In genomic region chr2:181818826-181819225, GRCh38 we compare ENCODE assay signal across 26 cellular contexts.
DNase-seq lines count a peak whose midpoint lies in the region; ATAC-seq, FAIRE-seq and TF ChIP-seq lines count a peak whose summit lies in the region.
"Had no signal": no experiment of that assay in that cellular context is flagged by ENCODE, and none has a peak within 500 bp of the region (broad histone marks: within the 10 kb centered on the region; RNA-seq: fewer than 3 reads in every experiment).

No MANE protein-coding gene starts in this region.

- CTCF ChIA-PET in activated naive CD4-positive, alpha-beta T cell treated with anti-CD3 and anti-CD28 coated beads for 36 hours (lab: Charles Lee) = no interaction called here

- no peaks in the 10 kb centered on the region for H3K9me1 ChIP-seq in keratinocyte (ENCODE audit: control insufficient read depth, extremely low read depth, insufficient read depth, low read length)

- dilution Hi-C loops in keratinocyte (cut with MboI; ENCODE audit: extremely low pct_ligation_motif_present, low sequenced_read_pairs) = no loop called here

- no peak for TF ChIP-seq CTCF in body of pancreas (IDR thresholded peaks at IDR 0.05)
- TF ChIP-seq CTCF in keratinocyte (optimal IDR thresholded peaks at IDR 0.05 in 1 of 3, IDR thresholded peaks at IDR 0.05 in 1 of 3, conservative IDR thresholded peaks at IDR 0.05 in 1 of 3; ENCODE audit: extremely low read depth in 1 of 3, insufficient read depth in 2 of 3, low read length in 3 of 3) = no peak
- no peak for TF ChIP-seq CTCF in smooth muscle cell (IDR thresholded peaks at IDR 0.05; ENCODE audit: borderline replicate concordance, insufficient read depth, poor library complexity, severe bottlenecking)

- H3K27ac ChIP-seq in body of pancreas = peak overlapping the region in 3 of 4 donors; percentile 67 to 78 (median 74)
- H3K27ac ChIP-seq in keratinocyte (ENCODE audit: control insufficient read depth, insufficient read depth, low read length) = no peak overlapping the region
- no peak overlapping the region for H3K27ac ChIP-seq in smooth muscle cell (ENCODE audit: low read depth)
- H3K27ac ChIP-seq: PC-9, RWPE1 had no signal

- no peak for ATAC-seq in activated T-cell treated with anti-CD3 and anti-CD28 coated beads, Interleukin-2, amount 50 U/mL, for 72 hours (replicated peaks in 1 of 2)
- no peak for ATAC-seq in body of pancreas
- no peak for ATAC-seq in HG03095 (IDR thresholded peaks at IDR 0.05; ENCODE audit: unreplicated experiment)

- H3K4me1 Mint-ChIP-seq in activated T-cell treated with anti-CD3 and anti-CD28 coated beads, Interleukin-2, amount 50 U/mL, for 72 hours (ENCODE audit: low read depth) = peaks cover 4% of the 10 kb centered on the region
- peaks cover 2% of the 10 kb centered on the region for H3K4me1 Mint-ChIP-seq in activated naive CD4-positive, alpha-beta T cell treated with anti-CD3 and anti-CD28 coated beads for 36 hours (ENCODE audit: low read depth)

- H3K9me3 ChIP-seq in body of pancreas (no peaks in the 10 kb centered on the region), keratinocyte (ENCODE audit: control insufficient read depth, low read depth, low read length) (no peaks in the 10 kb centered on the region), smooth muscle cell (replicated peaks; ENCODE audit: low read depth) (no peaks in the 10 kb centered on the region)
- H3K9me3 ChIP-seq: BE2C had no signal

- no peaks in the 10 kb centered on the region for H3K27me3 ChIP-seq in body of pancreas
- no peaks in the 10 kb centered on the region for H3K27me3 ChIP-seq in keratinocyte (ENCODE audit: control insufficient read depth, extremely low read depth, insufficient read depth, low read length)
- no peaks in the 10 kb centered on the region for H3K27me3 ChIP-seq in smooth muscle cell (ENCODE audit: low read depth)
- H3K27me3 ChIP-seq: BE2C had no signal

- no peak for DNase-seq in activated T-cell treated with anti-CD3 and anti-CD28 coated beads, Interleukin-2, amount 50 U/mL, for 72 hours
- no peak for DNase-seq in activated T-cell treated with anti-CD3 and anti-CD28 coated beads, Interleukin-2, amount 50 U/mL, for 48 hours
- no peak for DNase-seq in body of pancreas
- DNase-seq in keratinocyte (ENCODE audit: low read depth, low spot score) = no peak
- DNase-seq in smooth muscle cell (lab: John Stamatoyannopoulos, UW; ENCODE audit: unreplicated experiment) = no peak
- no peak for DNase-seq in activated naive CD4-positive, alpha-beta T cell treated with anti-CD3 and anti-CD28 coated beads for 36 hours
- no peak for DNase-seq in NCI-H2029 (lab: John Stamatoyannopoulos, UW)
- DNase-seq: 8988T, ACHN, BE2C, Calu3, H7, IMR-90, KG1, NCI-H1048, NCI-H187, NCI-H2171 treated with DMSO at 0.1 percent for 48 hours, NCI-H345, NCI-H524, NCI-H774, PC-9, SHP77 had no signal

- TF ChIP-seq POLR2A in body of pancreas (IDR thresholded peaks at IDR 0.05) = no peak

- H3K9me3 Mint-ChIP-seq in activated T-cell treated with anti-CD3 and anti-CD28 coated beads, Interleukin-2, amount 50 U/mL, for 72 hours = peaks cover 0 to under 1% of the 10 kb centered on the region in 2 donors
- no peaks in the 10 kb centered on the region for H3K9me3 Mint-ChIP-seq in activated naive CD4-positive, alpha-beta T cell treated with anti-CD3 and anti-CD28 coated beads for 36 hours
- H3K9me3 Mint-ChIP-seq: CD14-positive monocyte had no signal

- intact Hi-C loops in body of pancreas (cut with DNase I) = no loop called here
- intact Hi-C loops in activated naive CD4-positive, alpha-beta T cell treated with anti-CD3 and anti-CD28 coated beads for 36 hours (cut with micrococcal nuclease) = no loop called here

- peak overlapping the region; percentile 23 for H2AFZ ChIP-seq in keratinocyte (ENCODE audit: control insufficient read depth, low read length)
- H2AFZ ChIP-seq in smooth muscle cell (ENCODE audit: low read depth) = peak overlapping the region; percentile 23
- H2AFZ ChIP-seq: PC-9 had no signal

- H3K36me3 ChIP-seq in body of pancreas (replicated peaks in 1 of 2; ENCODE audit: insufficient read depth in 1 of 2, low read depth in 2 of 2) = no peaks in the 10 kb centered on the region
- no peaks in the 10 kb centered on the region for H3K36me3 ChIP-seq in keratinocyte (ENCODE audit: control insufficient read depth in 2 of 2, extremely low read depth in 1 of 2, insufficient read depth in 2 of 2, low read length in 2 of 2)
- no peaks in the 10 kb centered on the region for H3K36me3 ChIP-seq in smooth muscle cell (ENCODE audit: low read depth)
- H3K36me3 ChIP-seq: BE2C had no signal

- H3K9ac ChIP-seq in keratinocyte (ENCODE audit: control insufficient read depth, extremely low read depth, insufficient read depth, low read length) (no peak overlapping the region), smooth muscle cell (ENCODE audit: low read depth) (no peak overlapping the region)

- H3K36me3 Mint-ChIP-seq in activated T-cell treated with anti-CD3 and anti-CD28 coated beads, Interleukin-2, amount 50 U/mL, for 72 hours (ENCODE audit: insufficient read depth in 2 of 2) = no peaks in the 10 kb centered on the region
- no peaks in the 10 kb centered on the region for H3K36me3 Mint-ChIP-seq in activated naive CD4-positive, alpha-beta T cell treated with anti-CD3 and anti-CD28 coated beads for 36 hours (ENCODE audit: low read depth)
- H3K36me3 Mint-ChIP-seq: CD14-positive monocyte had no signal

- no peaks in the 10 kb centered on the region for H3F3A ChIP-seq in smooth muscle cell (ENCODE audit: low read depth)

- no peaks in the 10 kb centered on the region for H3K79me2 ChIP-seq in keratinocyte (ENCODE audit: control insufficient read depth, insufficient read depth, low read length)
- no peaks in the 10 kb centered on the region for H3K79me2 ChIP-seq in smooth muscle cell (ENCODE audit: low read depth)

- no peak for FAIRE-seq in keratinocyte (lab: Jason Lieb, UNC)
- FAIRE-seq: GM19239 had no signal

- H3K27me3 Mint-ChIP-seq in activated T-cell treated with anti-CD3 and anti-CD28 coated beads, Interleukin-2, amount 50 U/mL, for 72 hours (ENCODE audit: low read depth) = peaks cover under 1% of the 10 kb centered on the region
- no peaks in the 10 kb centered on the region for H3K27me3 Mint-ChIP-seq in activated naive CD4-positive, alpha-beta T cell treated with anti-CD3 and anti-CD28 coated beads for 36 hours (ENCODE audit: low read depth)

- H3K4me2 ChIP-seq in keratinocyte (ENCODE audit: control insufficient read depth, extremely low read depth, insufficient read depth, low read depth, low read length) (no peak overlapping the region), smooth muscle cell (no peak overlapping the region)
- H3K4me2 ChIP-seq: PC-9 had no signal

- H3K4me3 Mint-ChIP-seq in activated T-cell treated with anti-CD3 and anti-CD28 coated beads, Interleukin-2, amount 50 U/mL, for 72 hours = no peak overlapping the region
- H3K4me3 Mint-ChIP-seq in activated naive CD4-positive, alpha-beta T cell treated with anti-CD3 and anti-CD28 coated beads for 36 hours = no peak overlapping the region
- H3K4me3 Mint-ChIP-seq: CD14-positive monocyte had no signal

- H3K27ac Mint-ChIP-seq in activated T-cell treated with anti-CD3 and anti-CD28 coated beads, Interleukin-2, amount 50 U/mL, for 72 hours = peak overlapping the region; percentile 40
- H3K27ac Mint-ChIP-seq in activated naive CD4-positive, alpha-beta T cell treated with anti-CD3 and anti-CD28 coated beads for 36 hours = no peak overlapping the region
- H3K27ac Mint-ChIP-seq: CD14-positive monocyte had no signal

- H3K4me1 ChIP-seq in body of pancreas = peaks cover 96% of the 10 kb centered on the region
- no peaks in the 10 kb centered on the region for H3K4me1 ChIP-seq in keratinocyte (ENCODE audit: control insufficient read depth, extremely low read depth, insufficient read depth, low read length)
- peaks cover 3% of the 10 kb centered on the region for H3K4me1 ChIP-seq in smooth muscle cell (ENCODE audit: low read depth)
- H3K4me1 ChIP-seq: BE2C had no signal

- H3K4me3 ChIP-seq in body of pancreas (no peak overlapping the region), keratinocyte (ENCODE audit: control insufficient read depth in 2 of 3, extremely low read depth in 1 of 3, insufficient read depth in 2 of 3, low read depth in 1 of 3, low read length in 3 of 3) (no peak overlapping the region), smooth muscle cell (no peak overlapping the region)
- H3K4me3 ChIP-seq: PC-9 had no signal

- H4K20me1 ChIP-seq in keratinocyte (ENCODE audit: control insufficient read depth, extremely low read depth, insufficient read depth, low read length) (no peaks in the 10 kb centered on the region), smooth muscle cell (ENCODE audit: low read depth) (no peaks in the 10 kb centered on the region)

Comparison
In these comparisons a context has a peak if more than half of its experiments do, and no peak if none do; other contexts are left out.
1. H3K27ac ChIP-seq: peak in body of pancreas (3 of 4); none in keratinocyte (single experiment) and smooth muscle cell (single experiment).